ENCODE assay signal across 10 cellular contexts in the genomic region with DNA sequence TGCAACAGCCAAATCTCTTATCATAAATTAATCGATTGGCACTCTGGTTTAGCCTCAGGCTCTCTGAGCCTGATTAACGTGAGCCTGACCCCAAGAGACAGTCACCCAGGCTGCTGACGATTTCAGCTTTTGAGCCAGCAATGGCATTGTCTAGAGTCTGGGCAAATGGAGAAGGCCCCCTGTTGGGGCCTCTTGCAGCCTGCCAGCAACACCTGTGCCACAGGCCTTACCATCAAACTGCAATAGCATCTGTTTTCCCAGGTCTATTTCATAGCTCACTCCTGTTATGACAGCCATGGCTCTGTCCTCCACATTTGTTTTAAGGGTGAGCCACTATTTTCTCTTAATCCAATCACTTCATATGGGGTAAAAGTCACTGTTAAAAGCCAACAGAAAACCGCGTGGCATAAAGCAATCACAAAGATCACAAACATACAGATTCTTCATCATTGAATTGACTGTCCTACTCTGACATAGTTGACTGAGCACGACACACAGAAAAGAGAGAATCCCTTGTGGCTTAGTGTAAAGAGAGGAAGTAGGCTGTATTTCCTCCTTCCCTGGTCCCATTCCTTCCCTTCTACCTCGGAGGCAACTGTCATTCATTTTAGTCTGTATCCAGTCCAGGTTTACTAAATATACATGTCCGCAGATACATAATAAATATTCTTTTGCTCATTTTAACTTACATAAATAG. TPM values are rescaled to one million over a fixed set of nuclear protein-coding genes. Genes with fewer than 3 reads are reported as not detected.
A peak's percentile ranks its signal among the peaks of the same experiment; 100 is the strongest.
DNase-seq lines count a peak whose midpoint lies in the region; ATAC-seq and TF ChIP-seq lines count a peak whose summit lies in the region.
"Had no signal": no experiment of that assay in that cellular context is flagged by ENCODE, and none has a peak within 500 bp of the region (broad histone marks: within the 10 kb centered on the region; RNA-seq: fewer than 3 reads in every experiment).

No MANE protein-coding gene starts in this region.

- peak; percentile 5 for DNase-seq in stimulated activated CD4-positive, alpha-beta T cell treated with anti-CD3 and anti-CD28 coated beads, Interleukin-1b, Interleukin-23, amount 100 ng/mL, for 48 hours
- no peak for DNase-seq in stimulated activated CD4-positive, alpha-beta T cell treated with anti-CD3 and anti-CD28 coated beads, Interleukin-4, amount 100 ng/mL, for 24 hours
- DNase-seq in NCI-H1092 (lab: John Stamatoyannopoulos, UW): peak; percentile 55
- DNase-seq in activated B cell treated with CpG ODN at 0.5 μM for 24 hours: no peak
- DNase-seq in AG20443 (ENCODE audit: low spot score): no peak
- DNase-seq in NK-92 (lab: John Stamatoyannopoulos, UW; ENCODE audit: unreplicated experiment): no peak
- no peak for DNase-seq in left cardiac atrium
- no peak for DNase-seq in NCI-H2196 treated with DMSO at 0.1 percent for 48 hours (lab: John Stamatoyannopoulos, UW; ENCODE audit: unreplicated experiment)
- DNase-seq: central memory CD4-positive, alpha-beta T cell; NCI-H446 had no signal

- ATAC-seq in activated B cell treated with CpG ODN at 0.5 μM for 24 hours (ENCODE audit: low read depth): peak; percentile 54
- ATAC-seq in left cardiac atrium: no peak

- H3K9me3 Mint-ChIP-seq in activated B cell treated with CpG ODN at 0.5 μM for 24 hours: no peaks in the 10 kb centered on the region

- peak overlapping the region; percentile 86 for H3K27ac Mint-ChIP-seq in activated B cell treated with CpG ODN at 0.5 μM for 24 hours

- TF ChIP-seq CTCF in activated B cell treated with CpG ODN at 0.5 μM for 24 hours (IDR thresholded peaks at IDR 0.05): no peak

- H3K36me3 Mint-ChIP-seq in activated B cell treated with CpG ODN at 0.5 μM for 24 hours (ENCODE audit: low read depth): peaks cover 4% of the 10 kb centered on the region

- POLR2A ChIA-PET in activated B cell treated with CpG ODN at 0.5 μM for 24 hours (lab: Charles Lee): interaction anchor here (0.7 kb wide), 1 partner anchor 68 kb away, joined by 3 read pairs; no protein-coding TSS in a partner anchor

- H3K4me3 Mint-ChIP-seq in activated B cell treated with CpG ODN at 0.5 μM for 24 hours: peak overlapping the region; percentile 53

- CTCF ChIA-PET in activated B cell treated with CpG ODN at 0.5 μM for 24 hours (lab: Charles Lee): interaction anchor here (1.6 kb wide), 1 partner anchor 18 kb away, joined by 4 read pairs; no protein-coding TSS in a partner anchor

- intact Hi-C loops in activated B cell treated with CpG ODN at 0.5 μM for 24 hours (cut with micrococcal nuclease): loop anchor here (10.0 kb wide), 2 partner anchors 254 to 956 kb away; no protein-coding TSS in a partner anchor
- intact Hi-C loops in left cardiac atrium (cut with DNase I): no loop called here

- no peaks in the 10 kb centered on the region for H3K27me3 Mint-ChIP-seq in activated B cell treated with CpG ODN at 0.5 μM for 24 hours

- H3K4me1 Mint-ChIP-seq in activated B cell treated with CpG ODN at 0.5 μM for 24 hours: peaks cover 84% of the 10 kb centered on the region

RNA-seq across cellular contexts. Expression of gene SLC9A7, which starts 47.8 kb away (rescaled TPM):
- 44.5 and 55.1 TPM in 2 replicates for total RNA-seq in activated B cell treated with CpG ODN at 0.5 μM for 24 hours
- 1 to 10 TPM; 4.0 to 4.8 TPM for total RNA-seq in left cardiac atrium

Comparison
In these comparisons a context has a peak if more than half of its experiments do, and no peak if none do; other contexts are left out.
1. DNase-seq: peak in stimulated activated CD4-positive, alpha-beta T cell treated with anti-CD3 and anti-CD28 coated beads, Interleukin-1b, Interleukin-23, amount 100 ng/mL, for 48 hours (single experiment) and NCI-H1092 (single experiment); none in stimulated activated CD4-positive, alpha-beta T cell treated with anti-CD3 and anti-CD28 coated beads, Interleukin-4, amount 100 ng/mL, for 24 hours (single experiment), activated B cell treated with CpG ODN at 0.5 μM for 24 hours (single experiment), AG20443 (single experiment), NK-92 (single experiment), left cardiac atrium (single experiment) and NCI-H2196 treated with DMSO at 0.1 percent for 48 hours (single experiment).